Comparison of ENCODE assay signal across 24 cellular contexts in the genomic region with DNA sequence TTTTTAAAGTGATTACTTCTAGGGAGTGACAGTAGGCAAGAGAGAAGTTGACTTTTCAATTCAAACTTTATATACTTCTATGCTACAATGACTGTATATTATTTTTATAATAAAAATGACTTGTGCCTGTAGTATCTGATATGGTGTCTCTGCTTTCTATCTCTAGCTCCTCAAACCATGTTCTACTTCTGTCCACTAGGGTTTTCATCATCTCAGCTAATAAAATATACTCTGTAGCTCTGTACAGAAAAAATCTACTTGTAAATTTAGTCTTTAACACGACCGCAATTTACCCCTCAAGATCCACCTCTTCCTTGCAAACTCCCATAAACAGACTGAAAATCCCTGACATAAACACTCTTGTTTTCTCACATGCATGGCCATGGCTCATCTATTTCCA. TPM values are rescaled to one million over a fixed set of nuclear protein-coding genes. Genes with fewer than 3 reads are reported as not detected.
DNase-seq lines count a peak whose midpoint lies in the region; ATAC-seq and TF ChIP-seq lines count a peak whose summit lies in the region.
"Had no signal": no experiment of that assay in that cellular context is flagged by ENCODE, and none has a peak within 500 bp of the region (broad histone marks: within the 10 kb centered on the region; RNA-seq: fewer than 3 reads in every experiment).

No MANE protein-coding gene starts in this region.

- no peak overlapping the region for H3K56ac ChIP-seq in IMR-90 (ENCODE audit: extremely low read depth, insufficient read depth, low read length)

- no peak overlapping the region for H2AFZ ChIP-seq in IMR-90 (replicated peaks; ENCODE audit: low read length, poor library complexity)

- no peak for TF ChIP-seq CTCF in IMR-90 (conservative IDR thresholded peaks at IDR 0.05; ENCODE audit: low read depth, low read length)
- no peak for TF ChIP-seq CTCF in psoas muscle (IDR thresholded peaks at IDR 0.05)

- H2BK120ac ChIP-seq in IMR-90 (ENCODE audit: low read depth, low read length), result no peak overlapping the region

- no peak overlapping the region for H3K4me2 ChIP-seq in IMR-90 (ENCODE audit: low read depth, low read length)

- no peaks in the 10 kb centered on the region; the same call in 1 of the 2 replicates for H4K20me1 ChIP-seq in IMR-90 (ENCODE audit: insufficient read depth, low read length)

- no peaks in the 10 kb centered on the region for H3K9me3 Mint-ChIP-seq in activated naive CD4-positive, alpha-beta T cell treated with anti-CD3 and anti-CD28 coated beads, Interleukin-2, amount 10 ng/mL, durations not matched to agents 7 days and 5 days
- H3K9me3 Mint-ChIP-seq in activated naive CD4-positive, alpha-beta T cell treated with anti-CD3 and anti-CD28 coated beads, Interleukin-2, amount 50 U/mL, for 72 hours, result no peaks in the 10 kb centered on the region
- no peaks in the 10 kb centered on the region for H3K9me3 Mint-ChIP-seq in activated T-helper 1 cell treated with anti-CD3 and anti-CD28 coated beads, Interleukin-12 subunit alpha, Interleukin-12 subunit beta, Interleukin-2, Interleukin-4 antibody, amounts not matched to agents 30 ng/mL and 10 ng/mL and 1 ng/mL, durations not matched to agents 14 hours and 24 hours and 36 hours
- H3K9me3 Mint-ChIP-seq: activated CD4-positive, alpha-beta T cell treated with anti-CD3 and anti-CD28 coated beads, Interleukin-2, amount 10 ng/mL, durations not matched to agents 7 days and 5 days; neural crest cell had no signal

- 0 out of 2 replicates have a peak, but pooled peaks cover 1% of the 10 kb centered on the region for H3K36me3 ChIP-seq in IMR-90 (ENCODE audit: control insufficient read depth, insufficient read depth, low read length)
- H3K36me3 ChIP-seq in psoas muscle (ENCODE audit: insufficient read depth in 1 of 2, low read depth in 1 of 2), result no peaks in the 10 kb centered on the region
- H3K36me3 ChIP-seq: cardiac muscle cell, lower lobe of right lung, right lobe of liver, WERI-Rb-1 had no signal

- no peak for ATAC-seq in activated naive CD4-positive, alpha-beta T cell treated with anti-CD3 and anti-CD28 coated beads, Interleukin-2, amount 50 U/mL, for 72 hours
- ATAC-seq in IMR-90 (ENCODE audit: low read depth) (no peak; the same call in 1 of the 2 replicates), psoas muscle (no peak), HG02642 (IDR thresholded peaks at IDR 0.05; ENCODE audit: poor library complexity, unreplicated experiment) (no peak)
- ATAC-seq: K562; lower lobe of right lung; right lobe of liver; stimulated activated naive CD8-positive, alpha-beta T cell treated with anti-CD3 and anti-CD28 coated beads, Interleukin-15, Interleukin-2, amounts not matched to agents 100 U/mL and 50 U/mL, for 24 hours had no signal

- no peak overlapping the region for H2AK9ac ChIP-seq in IMR-90 (replicated peaks; ENCODE audit: low read depth, low read length, poor library complexity)

- H3K27me3 Mint-ChIP-seq in activated naive CD4-positive, alpha-beta T cell treated with anti-CD3 and anti-CD28 coated beads, Interleukin-2, amount 10 ng/mL, durations not matched to agents 7 days and 5 days, result no peaks in the 10 kb centered on the region
- no peaks in the 10 kb centered on the region for H3K27me3 Mint-ChIP-seq in activated T-helper 1 cell treated with anti-CD3 and anti-CD28 coated beads, Interleukin-12 subunit alpha, Interleukin-12 subunit beta, Interleukin-2, Interleukin-4 antibody, amounts not matched to agents 30 ng/mL and 10 ng/mL and 1 ng/mL, durations not matched to agents 14 hours and 24 hours and 36 hours (ENCODE audit: insufficient read depth)
- H3K27me3 Mint-ChIP-seq: activated CD4-positive, alpha-beta T cell treated with anti-CD3 and anti-CD28 coated beads, Interleukin-2, amount 10 ng/mL, durations not matched to agents 7 days and 5 days had no signal

- peaks cover 28% of the 10 kb centered on the region for H3K36me3 Mint-ChIP-seq in activated naive CD4-positive, alpha-beta T cell treated with anti-CD3 and anti-CD28 coated beads, Interleukin-2, amount 10 ng/mL, durations not matched to agents 7 days and 5 days
- peaks cover 0 to 32% of the 10 kb centered on the region in 2 donors for H3K36me3 Mint-ChIP-seq in activated naive CD4-positive, alpha-beta T cell treated with anti-CD3 and anti-CD28 coated beads, Interleukin-2, amount 50 U/mL, for 72 hours
- H3K36me3 Mint-ChIP-seq in activated T-helper 1 cell treated with anti-CD3 and anti-CD28 coated beads, Interleukin-12 subunit alpha, Interleukin-12 subunit beta, Interleukin-2, Interleukin-4 antibody, amounts not matched to agents 30 ng/mL and 10 ng/mL and 1 ng/mL, durations not matched to agents 14 hours and 24 hours and 36 hours (ENCODE audit: low read depth), result peaks cover 37% of the 10 kb centered on the region

- peaks cover 5% of the 10 kb centered on the region; the same call in 1 of the 2 replicates for H3K9me1 ChIP-seq in IMR-90 (ENCODE audit: insufficient read depth, low read length)

- POLR2A ChIA-PET in IMR-90 (lab: Charles Lee; ENCODE audit: unreplicated experiment), result no interaction called here

- H3K9ac ChIP-seq in IMR-90 (ENCODE audit: low read depth, low read length), result no peak overlapping the region

- DNase-seq in activated naive CD4-positive, alpha-beta T cell treated with anti-CD3 and anti-CD28 coated beads, Interleukin-2, amount 10 ng/mL, durations not matched to agents 7 days and 5 days, result no peak
- DNase-seq in activated naive CD4-positive, alpha-beta T cell treated with anti-CD3 and anti-CD28 coated beads, Interleukin-2, amount 50 U/mL, for 72 hours (ENCODE audit: low spot score in 2 of 2), result no peak
- DNase-seq in IMR-90 (no peak), psoas muscle (no peak), substantia nigra (lab: John Stamatoyannopoulos, UW) (no peak), HCEC 1CT (no peak)
- DNase-seq in activated T-helper 1 cell treated with anti-CD3 and anti-CD28 coated beads, Interleukin-12 subunit alpha, Interleukin-12 subunit beta, Interleukin-2, Interleukin-4 antibody, amounts not matched to agents 30 ng/mL and 10 ng/mL and 1 ng/mL, durations not matched to agents 14 hours and 24 hours and 36 hours (ENCODE audit: low spot score), result no peak
- DNase-seq: activated CD4-positive, alpha-beta T cell treated with anti-CD3 and anti-CD28 coated beads, Interleukin-2, amount 10 ng/mL, durations not matched to agents 7 days and 5 days; activated gamma-delta T cell treated with Interleukin-2 at 50 U/mL for 16 hours; anterior cingulate cortex; C1 segment of cervical spinal cord; lower lobe of right lung; NCI-H1694 treated with DMSO at 0.1 percent for 48 hours; NCI-H2171 treated with DMSO at 0.1 percent for 48 hours; NCI-H526; posterior cingulate gyrus; right lobe of liver; stimulated activated naive CD8-positive, alpha-beta T cell treated with anti-CD3 and anti-CD28 coated beads, Interleukin-15, Interleukin-2, amounts not matched to agents 100 U/mL and 50 U/mL, for 24 hours; WERI-Rb-1 had no signal

- H3K18ac ChIP-seq in IMR-90 (ENCODE audit: low read depth, low read length), result no peak overlapping the region; the same call in 1 of the 2 replicates

- H3K14ac ChIP-seq in IMR-90 (replicated peaks; ENCODE audit: low read depth, low read length), result no peak overlapping the region

- H2BK5ac ChIP-seq in IMR-90 (ENCODE audit: low read depth, low read length, poor library complexity, severe bottlenecking), result peak overlapping the region; percentile 82

- H2BK20ac ChIP-seq in IMR-90 (ENCODE audit: low read depth, low read length), result no peak overlapping the region

- no peak overlapping the region for H3K23ac ChIP-seq in IMR-90 (ENCODE audit: low read depth, low read length)

- BruUV-seq in IMR-90 (replicated peaks; lab: Mats Ljungman, UMichigan), result no TSS peak

- H3K27me3 ChIP-seq in IMR-90 (ENCODE audit: control insufficient read depth, insufficient read depth, low read length), result no peaks in the 10 kb centered on the region
- no peaks in the 10 kb centered on the region for H3K27me3 ChIP-seq in psoas muscle (ENCODE audit: insufficient read depth in 3 of 3, low read length in 2 of 3)
- H3K27me3 ChIP-seq: cardiac muscle cell, right lobe of liver had no signal

- no peak for TF ChIP-seq POLR2A in IMR-90 (IDR thresholded peaks at IDR 0.05; ENCODE audit: low read depth, low read length)

- dilution Hi-C loops in IMR-90 (cut with HindIII; ENCODE audit: low sequenced_read_pairs, unreplicated experiment), result no loop called here

- no peak overlapping the region for H3K4ac ChIP-seq in IMR-90 (ENCODE audit: low read depth, low read length)

- WGBS in IMR-90 (ENCODE audit: extremely low coverage in 2 of 2, insufficient read length in 1 of 2), 2 experiments, result no CpG with 5 or more reads among the region's 2 CpGs
- 91 to 97% (median 94%) methylated on average over 2 of the region's 2 CpGs for WGBS in psoas muscle, 3 donors

- no peak overlapping the region for H2AK5ac ChIP-seq in IMR-90 (ENCODE audit: low read depth, low read length)

- H4K5ac ChIP-seq in IMR-90 (ENCODE audit: low read depth, low read length), result no peak overlapping the region

- H3K27ac ChIP-seq in IMR-90 (ENCODE audit: insufficient read depth, low read length), result no peak overlapping the region
- H3K27ac ChIP-seq in psoas muscle, result peak overlapping the region; percentile 69
- no peak overlapping the region for H3K27ac ChIP-seq in substantia nigra (ENCODE audit: low read depth, low read length, poor library complexity, severe bottlenecking)
- H3K27ac ChIP-seq: cardiac muscle cell, lower lobe of right lung, right lobe of liver, RWPE1, WERI-Rb-1 had no signal

- intact Hi-C loops in IMR-90 (cut with micrococcal nuclease), result no loop called here
- intact Hi-C loops in activated T-helper 1 cell treated with anti-CD3 and anti-CD28 coated beads, Interleukin-12 subunit alpha, Interleukin-12 subunit beta, Interleukin-2, Interleukin-4 antibody, amounts not matched to agents 30 ng/mL and 10 ng/mL and 1 ng/mL, durations not matched to agents 14 hours and 24 hours and 36 hours (cut with micrococcal nuclease), result loop anchor here (2.0 kb wide), 1 partner anchor 16 kb away; no protein-coding TSS in a partner anchor
- intact Hi-C loops in psoas muscle (cut with DNase I), result no loop called here

- no peak overlapping the region for H4K91ac ChIP-seq in IMR-90 (ENCODE audit: insufficient read depth, low read depth, low read length)

- H3K4me1 ChIP-seq in IMR-90 (ENCODE audit: control insufficient read depth, insufficient read depth, low read length), result peaks cover 9% of the 10 kb centered on the region; the same call in 1 of the 2 replicates
- peaks cover 15% of the 10 kb centered on the region for H3K4me1 ChIP-seq in psoas muscle
- H3K4me1 ChIP-seq: lower lobe of right lung had no signal

- H3K9me3 ChIP-seq in IMR-90 (ENCODE audit: control insufficient read depth, insufficient read depth, low read length) (no peaks in the 10 kb centered on the region), psoas muscle (no peaks in the 10 kb centered on the region)
- H3K9me3 ChIP-seq: lower lobe of right lung, right lobe of liver had no signal

- TF ChIP-seq RAD21 in IMR-90 (IDR thresholded peaks at IDR 0.05; ENCODE audit: low read length), result no peak

- H3K27ac Mint-ChIP-seq in activated naive CD4-positive, alpha-beta T cell treated with anti-CD3 and anti-CD28 coated beads, Interleukin-2, amount 10 ng/mL, durations not matched to agents 7 days and 5 days, result peak overlapping the region; percentile 92
- H3K27ac Mint-ChIP-seq in activated naive CD4-positive, alpha-beta T cell treated with anti-CD3 and anti-CD28 coated beads, Interleukin-2, amount 50 U/mL, for 72 hours, result no peak overlapping the region
- peak overlapping the region; percentile 7 for H3K27ac Mint-ChIP-seq in activated T-helper 1 cell treated with anti-CD3 and anti-CD28 coated beads, Interleukin-12 subunit alpha, Interleukin-12 subunit beta, Interleukin-2, Interleukin-4 antibody, amounts not matched to agents 30 ng/mL and 10 ng/mL and 1 ng/mL, durations not matched to agents 14 hours and 24 hours and 36 hours

- H3K79me1 ChIP-seq in IMR-90 (ENCODE audit: low read depth in 1 of 2, low read length in 2 of 2), result peaks cover 7 to 31% of the 10 kb centered on the region in 2 experiments

- in situ Hi-C loops in IMR-90 (cut with MboI; ENCODE audit: low sequenced_read_pairs), result no loop called here

- H4K8ac ChIP-seq in IMR-90 (ENCODE audit: low read depth in 2 of 2, low read length in 2 of 2), result no peak overlapping the region

- CTCF ChIA-PET in activated naive CD4-positive, alpha-beta T cell treated with anti-CD3 and anti-CD28 coated beads, Interleukin-2, amount 10 ng/mL, durations not matched to agents 7 days and 5 days (lab: Charles Lee), result interaction anchor here (0.8 to 1.7 kb wide), 3 partner anchors 8 to 171 kb away, joined by 3 to 11 read pairs (median 3); no protein-coding TSS in a partner anchor
- CTCF ChIA-PET in IMR-90 (lab: Yijun Ruan, JAX), result no interaction called here

- H3K4me1 Mint-ChIP-seq in activated naive CD4-positive, alpha-beta T cell treated with anti-CD3 and anti-CD28 coated beads, Interleukin-2, amount 10 ng/mL, durations not matched to agents 7 days and 5 days, result peaks cover 58% of the 10 kb centered on the region
- peaks cover 61% of the 10 kb centered on the region for H3K4me1 Mint-ChIP-seq in activated T-helper 1 cell treated with anti-CD3 and anti-CD28 coated beads, Interleukin-12 subunit alpha, Interleukin-12 subunit beta, Interleukin-2, Interleukin-4 antibody, amounts not matched to agents 30 ng/mL and 10 ng/mL and 1 ng/mL, durations not matched to agents 14 hours and 24 hours and 36 hours (ENCODE audit: low read depth)
- H3K4me1 Mint-ChIP-seq: neural crest cell had no signal

- no peak overlapping the region for H3K4me3 ChIP-seq in IMR-90 (ENCODE audit: insufficient read depth, low read depth, low read length)
- no peak overlapping the region for H3K4me3 ChIP-seq in psoas muscle
- H3K4me3 ChIP-seq: cardiac muscle cell, K562, lower lobe of right lung, right lobe of liver had no signal

- H3K4me3 Mint-ChIP-seq in activated naive CD4-positive, alpha-beta T cell treated with anti-CD3 and anti-CD28 coated beads, Interleukin-2, amount 10 ng/mL, durations not matched to agents 7 days and 5 days, result no peak overlapping the region
- no peak overlapping the region for H3K4me3 Mint-ChIP-seq in activated T-helper 1 cell treated with anti-CD3 and anti-CD28 coated beads, Interleukin-12 subunit alpha, Interleukin-12 subunit beta, Interleukin-2, Interleukin-4 antibody, amounts not matched to agents 30 ng/mL and 10 ng/mL and 1 ng/mL, durations not matched to agents 14 hours and 24 hours and 36 hours
- H3K4me3 Mint-ChIP-seq: activated CD4-positive, alpha-beta T cell treated with anti-CD3 and anti-CD28 coated beads, Interleukin-2, amount 10 ng/mL, durations not matched to agents 7 days and 5 days; neural crest cell had no signal

- H2BK15ac ChIP-seq in IMR-90 (ENCODE audit: low read depth, low read length), result no peak overlapping the region

RNA-seq across cellular contexts. Expression of a gene that starts 42.3 kb away (rescaled TPM):
- 100 to 1,000 TPM; 147 to 234 TPM for total RNA-seq in activated naive CD4-positive, alpha-beta T cell treated with anti-CD3 and anti-CD28 coated beads, Interleukin-2, amount 50 U/mL, for 72 hours
- total RNA-seq in IMR-90 (2012; rRNA removed), result 120 and 171 TPM in 2 replicates
- 38.6 and 45.1 TPM in 2 replicates for polyA plus RNA-seq in IMR-90 (2012; rRNA removed)
- 5.3 and 9.9 TPM in 2 replicates for polyA plus RNA-seq in IMR-90 (2012; cell fraction: cytosol; rRNA removed)
- 2.5 and 23.9 TPM in 2 replicates for polyA plus RNA-seq in IMR-90 (2012; cell fraction: nucleus; rRNA removed; ENCODE audit: low replicate concordance)
- total RNA-seq in activated T-helper 1 cell treated with anti-CD3 and anti-CD28 coated beads, Interleukin-12 subunit alpha, Interleukin-12 subunit beta, Interleukin-2, Interleukin-4 antibody, amounts not matched to agents 30 ng/mL and 10 ng/mL and 1 ng/mL, durations not matched to agents 14 hours and 24 hours and 36 hours, result 104 and 115 TPM in 2 replicates
- 100 to 1,000 TPM in 2 of 4 donors, 10 to 100 TPM in 2; 67.2 to 110 (median 102) TPM for total RNA-seq in psoas muscle
- polyA plus RNA-seq in psoas muscle, result 100 to 1,000 TPM in 1 of 3 donors, 10 to 100 TPM in 2; 55.1 to 143 (median 60.7) TPM

Comparison
In these comparisons a context has a peak if more than half of its experiments do, and no peak if none do; other contexts are left out.
1. H3K27ac Mint-ChIP-seq: peak in activated naive CD4-positive, alpha-beta T cell treated with anti-CD3 and anti-CD28 coated beads, Interleukin-2, amount 10 ng/mL, durations not matched to agents 7 days and 5 days (single experiment) and activated T-helper 1 cell treated with anti-CD3 and anti-CD28 coated beads, Interleukin-12 subunit alpha, Interleukin-12 subunit beta, Interleukin-2, Interleukin-4 antibody, amounts not matched to agents 30 ng/mL and 10 ng/mL and 1 ng/mL, durations not matched to agents 14 hours and 24 hours and 36 hours (single experiment); none in activated naive CD4-positive, alpha-beta T cell treated with anti-CD3 and anti-CD28 coated beads, Interleukin-2, amount 50 U/mL, for 72 hours (0 of 2).